Comparison of ENCODE assay signal across 1 cellular context in the genomic region with DNA sequence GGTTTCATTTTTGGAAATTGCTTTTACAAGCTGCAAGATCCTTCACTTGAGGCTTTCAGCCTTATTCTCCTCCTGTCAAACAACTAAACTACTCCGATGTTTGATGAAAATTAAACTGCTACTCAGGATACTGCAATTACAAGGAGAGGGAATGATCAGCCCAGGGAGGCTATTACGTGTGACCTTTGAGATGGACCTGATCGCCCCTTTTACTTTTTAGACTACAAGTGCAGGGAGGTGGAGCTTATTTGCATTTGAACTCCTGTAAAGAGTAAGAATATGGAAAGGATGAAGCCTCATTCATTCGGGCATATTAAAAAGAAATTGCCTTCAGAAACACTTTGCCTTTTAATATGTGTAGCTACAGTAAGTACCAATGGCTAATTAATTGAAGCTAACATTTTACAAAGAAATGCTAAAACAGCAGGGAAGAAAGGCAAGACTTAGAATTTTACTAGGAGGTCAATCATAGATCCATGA.
TF ChIP-seq lines count a peak whose summit lies in the region.

No MANE protein-coding gene starts in this region.

TF ChIP-seq in GM12878, 131 proteins besides CTCF, POLR2A, EP300 and RAD21 (continued from another document):
- TF ChIP-seq, protein P1, sequence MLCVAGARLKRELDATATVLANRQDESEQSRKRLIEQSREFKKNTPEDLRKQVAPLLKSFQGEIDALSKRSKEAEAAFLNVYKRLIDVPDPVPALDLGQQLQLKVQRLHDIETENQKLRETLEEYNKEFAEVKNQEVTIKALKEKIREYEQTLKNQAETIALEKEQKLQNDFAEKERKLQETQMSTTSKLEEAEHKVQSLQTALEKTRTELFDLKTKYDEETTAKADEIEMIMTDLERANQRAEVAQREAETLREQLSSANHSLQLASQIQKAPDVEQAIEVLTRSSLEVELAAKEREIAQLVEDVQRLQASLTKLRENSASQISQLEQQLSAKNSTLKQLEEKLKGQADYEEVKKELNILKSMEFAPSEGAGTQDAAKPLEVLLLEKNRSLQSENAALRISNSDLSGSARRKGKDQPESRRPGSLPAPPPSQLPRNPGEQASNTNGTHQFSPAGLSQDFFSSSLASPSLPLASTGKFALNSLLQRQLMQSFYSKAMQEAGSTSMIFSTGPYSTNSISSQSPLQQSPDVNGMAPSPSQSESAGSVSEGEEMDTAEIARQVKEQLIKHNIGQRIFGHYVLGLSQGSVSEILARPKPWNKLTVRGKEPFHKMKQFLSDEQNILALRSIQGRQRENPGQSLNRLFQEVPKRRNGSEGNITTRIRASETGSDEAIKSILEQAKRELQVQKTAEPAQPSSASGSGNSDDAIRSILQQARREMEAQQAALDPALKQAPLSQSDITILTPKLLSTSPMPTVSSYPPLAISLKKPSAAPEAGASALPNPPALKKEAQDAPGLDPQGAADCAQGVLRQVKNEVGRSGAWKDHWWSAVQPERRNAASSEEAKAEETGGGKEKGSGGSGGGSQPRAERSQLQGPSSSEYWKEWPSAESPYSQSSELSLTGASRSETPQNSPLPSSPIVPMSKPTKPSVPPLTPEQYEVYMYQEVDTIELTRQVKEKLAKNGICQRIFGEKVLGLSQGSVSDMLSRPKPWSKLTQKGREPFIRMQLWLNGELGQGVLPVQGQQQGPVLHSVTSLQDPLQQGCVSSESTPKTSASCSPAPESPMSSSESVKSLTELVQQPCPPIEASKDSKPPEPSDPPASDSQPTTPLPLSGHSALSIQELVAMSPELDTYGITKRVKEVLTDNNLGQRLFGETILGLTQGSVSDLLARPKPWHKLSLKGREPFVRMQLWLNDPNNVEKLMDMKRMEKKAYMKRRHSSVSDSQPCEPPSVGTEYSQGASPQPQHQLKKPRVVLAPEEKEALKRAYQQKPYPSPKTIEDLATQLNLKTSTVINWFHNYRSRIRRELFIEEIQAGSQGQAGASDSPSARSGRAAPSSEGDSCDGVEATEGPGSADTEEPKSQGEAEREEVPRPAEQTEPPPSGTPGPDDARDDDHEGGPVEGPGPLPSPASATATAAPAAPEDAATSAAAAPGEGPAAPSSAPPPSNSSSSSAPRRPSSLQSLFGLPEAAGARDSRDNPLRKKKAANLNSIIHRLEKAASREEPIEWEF (IDR thresholded peaks at IDR 0.05; ENCODE audit: insufficient replicate concordance, low read depth, low read length) = no peak
- TF ChIP-seq IKZF2 (IDR thresholded peaks at IDR 0.05) (no peak), NBN (IDR thresholded peaks at IDR 0.05) (no peak)
